Comparison of ENCODE assay signal across 7 cellular contexts in the genomic region with DNA sequence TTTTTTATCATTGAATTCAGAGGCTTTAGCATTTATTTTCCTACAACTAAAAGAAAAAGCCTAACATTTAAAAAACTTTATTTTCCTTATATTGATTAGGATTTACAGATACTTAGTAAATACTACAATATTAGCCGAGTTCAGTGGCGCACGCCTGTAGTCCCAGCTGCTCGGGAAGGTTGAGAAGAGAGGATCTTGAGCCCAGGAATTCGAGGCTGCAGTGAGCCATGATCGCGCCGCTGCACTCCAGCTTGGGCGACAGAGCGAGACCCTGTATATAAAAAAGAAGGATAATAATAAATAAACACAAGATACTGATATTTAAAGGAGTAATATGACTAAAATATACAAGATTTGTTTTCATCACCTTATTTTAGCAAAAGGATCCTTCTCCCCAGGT. TPM values are rescaled to one million over a fixed set of nuclear protein-coding genes. Genes with fewer than 3 reads are reported as not detected.
DNase-seq lines count a peak whose midpoint lies in the region; ATAC-seq and TF ChIP-seq lines count a peak whose summit lies in the region.

No MANE protein-coding gene starts in this region.

- POLR2A ChIA-PET in T-cell (lab: Charles Lee) = interaction anchor here (1.0 to 1.8 kb wide), 6 partner anchors 8 to 90 kb away, joined by 3 to 24 read pairs (median 5); partner anchors contain the start of genes RPL39 (in 2 of the 2), NDUFA1 (in 1 of the 2), NKAP (in 1 of the 2) and RNF113A (in 1 of the 2)

- no peaks in the 10 kb centered on the region for H3K9me3 Mint-ChIP-seq in T-cell
- H3K9me3 Mint-ChIP-seq in glutamatergic neuron (ENCODE audit: unreplicated experiment) = peaks cover 1% of the 10 kb centered on the region

- in situ Hi-C loops in HAP-1 (cut with MboI; ENCODE audit: low sequenced_read_pairs) = no loop called here

- H3K4me3 Mint-ChIP-seq in T-cell (peak overlapping the region in 2 of 3 donors; percentile 99), glutamatergic neuron (ENCODE audit: unreplicated experiment) (peak overlapping the region; percentile 99)

- peaks cover 14 to 22% (median 16%) of the 10 kb centered on the region in 3 donors for H3K4me1 Mint-ChIP-seq in T-cell
- H3K4me1 Mint-ChIP-seq in glutamatergic neuron (ENCODE audit: low read depth, unreplicated experiment) = peaks cover 2% of the 10 kb centered on the region

- DNase-seq in HAP-1 (ENCODE audit: low spot score in 2 of 2) (no peak), T-cell (no peak), glutamatergic neuron (no peak), KG1 (lab: John Stamatoyannopoulos, UW) (no peak), 8988T (no peak)

- peaks cover 4% of the 10 kb centered on the region for H3K36me3 Mint-ChIP-seq in T-cell
- H3K36me3 Mint-ChIP-seq in glutamatergic neuron (ENCODE audit: unreplicated experiment) = no peaks in the 10 kb centered on the region

- CTCF ChIA-PET in T-cell (lab: Charles Lee) = interaction anchor here in 1 of 2 donors (0.8 to 1.5 kb wide), 4 partner anchors 11 to 62 kb away, joined by 3 to 10 read pairs (median 6); partner anchors contain the start of genes NDUFA1, RNF113A and RPL39

- H3K27me3 ChIP-seq in HAP-1 (ENCODE audit: low read depth) (no peaks in the 10 kb centered on the region), skeletal muscle tissue (ENCODE audit: control insufficient read depth in 3 of 3, insufficient read depth in 3 of 3, low read length in 3 of 3) (no peaks in the 10 kb centered on the region)

- ATAC-seq in T-cell (replicated peaks in 1 of 4) (no peak), GM21447 (IDR thresholded peaks at IDR 0.05; ENCODE audit: unreplicated experiment) (no peak)

- TF ChIP-seq CTCF in glutamatergic neuron (IDR thresholded peaks at IDR 0.05; ENCODE audit: partially characterized antibody, unreplicated experiment) = no peak

- peaks cover 0 to 24% of the 10 kb centered on the region in 2 donors for H3K27me3 Mint-ChIP-seq in T-cell
- peaks cover 4% of the 10 kb centered on the region for H3K27me3 Mint-ChIP-seq in glutamatergic neuron (ENCODE audit: unreplicated experiment)

- peak overlapping the region; percentile 64 to 80 (median 78) for H3K9ac ChIP-seq in skeletal muscle tissue (ENCODE audit: low read depth in 1 of 3, low read length in 3 of 3)

- H3K9me3 ChIP-seq in HAP-1 = no peaks in the 10 kb centered on the region
- H3K9me3 ChIP-seq in skeletal muscle tissue (ENCODE audit: control insufficient read depth in 3 of 3, low read length in 3 of 3) = no peaks in the 10 kb centered on the region

- peak overlapping the region; percentile 97 to 98 for H3K27ac Mint-ChIP-seq in T-cell
- H3K27ac Mint-ChIP-seq in glutamatergic neuron (ENCODE audit: unreplicated experiment) = peak overlapping the region; percentile 90

- H3K4me3 ChIP-seq in HAP-1 (peak overlapping the region; percentile 17), skeletal muscle tissue (ENCODE audit: low read length in 3 of 3) (peak overlapping the region; percentile 48 to 85 (median 81))

- H3K36me3 ChIP-seq in HAP-1 (replicated peaks) (peaks cover 23% of the 10 kb centered on the region), skeletal muscle tissue (ENCODE audit: control insufficient read depth in 3 of 3, insufficient read depth in 3 of 3, low read length in 3 of 3) (no peaks in the 10 kb centered on the region)

- H3K4me1 ChIP-seq in HAP-1 (0 out of 2 replicates have a peak, but pooled peaks cover 3% of the 10 kb centered on the region), skeletal muscle tissue (ENCODE audit: control insufficient read depth in 3 of 3, insufficient read depth in 3 of 3, low read length in 3 of 3) (no peaks in the 10 kb centered on the region)

- H3K27ac ChIP-seq in skeletal muscle tissue (ENCODE audit: low read depth, low read length) = peak overlapping the region; percentile 87

RNA-seq across cellular contexts. Expression of gene UPF3B, which starts 0.7 kb away (rescaled TPM):
- total RNA-seq in T-cell = 10 to 100 TPM in 2 of 5 donors, 1 to 10 TPM in 3; 7.2 to 11.8 (median 9.6) TPM
- total RNA-seq in glutamatergic neuron (ENCODE audit: unreplicated experiment) = 10.9 TPM
- total RNA-seq in skeletal muscle tissue = 1.6 TPM

RNA-seq across cellular contexts. Expression of gene RNF113A, which starts 18.1 kb away (rescaled TPM):
- total RNA-seq in T-cell (10 to 100 TPM; 23.4 to 40.5 (median 36.5) TPM), glutamatergic neuron (ENCODE audit: unreplicated experiment) (19.1 TPM), skeletal muscle tissue (9.4 TPM)

RNA-seq across cellular contexts. Expression of gene NDUFA1, which starts 18.2 kb away (rescaled TPM):
- 10 to 100 TPM; 56.3 to 60.8 (median 58.0) TPM for total RNA-seq in T-cell
- 61.6 TPM for total RNA-seq in glutamatergic neuron (ENCODE audit: unreplicated experiment)
- total RNA-seq in skeletal muscle tissue = 122 TPM

RNA-seq across cellular contexts. Expression of gene AKAP14, which starts 42.2 kb away (rescaled TPM):
- total RNA-seq in T-cell (not detected), glutamatergic neuron (ENCODE audit: unreplicated experiment) (not detected), skeletal muscle tissue (not detected)
